In the genomic region with DNA sequence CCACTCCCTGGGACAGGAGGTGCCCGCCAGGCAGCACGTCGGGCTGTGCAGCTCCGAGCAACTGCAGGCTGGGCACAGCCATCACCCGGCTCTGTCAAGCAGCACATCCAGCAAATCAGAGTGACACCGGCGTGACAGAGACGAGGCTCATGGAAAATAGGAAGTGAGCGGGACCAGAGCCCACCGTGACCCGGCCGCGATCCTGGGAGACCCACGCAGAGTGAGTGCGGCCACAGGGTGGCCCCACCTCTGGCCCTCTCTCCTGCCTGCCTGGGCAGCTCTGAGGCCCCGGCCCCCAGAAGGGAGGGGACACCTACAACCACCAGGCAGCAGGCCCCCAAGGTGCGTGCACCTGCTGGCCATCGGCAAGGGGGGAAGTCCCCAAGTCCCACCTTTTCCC, we compare ENCODE assay signal across 16 cellular contexts.
DNase-seq lines count a peak whose midpoint lies in the region; ATAC-seq and TF ChIP-seq lines count a peak whose summit lies in the region.
"Had no signal": no experiment of that assay in that cellular context is flagged by ENCODE, and none has a peak within 500 bp of the region (broad histone marks: within the 10 kb centered on the region; RNA-seq: fewer than 3 reads in every experiment).

No MANE protein-coding gene starts in this region.

- peaks cover 72% of the 10 kb centered on the region for H3K36me3 Mint-ChIP-seq in brain
- H3K36me3 Mint-ChIP-seq: CD4-positive, alpha-beta memory T cell had no signal

- no peak overlapping the region for H2AFZ ChIP-seq in DND-41 (ENCODE audit: low read depth, low read length)

- H3K4me1 ChIP-seq in DND-41 (ENCODE audit: insufficient read depth, low read length) (peaks cover 56% of the 10 kb centered on the region), sigmoid colon (peaks cover 0 to 13% (median 1%) of the 10 kb centered on the region in 4 donors)

- DNase-seq in DND-41 (no peak), mesenteric fat pad (ENCODE audit: low spot score) (peak; percentile 71), sigmoid colon (peak; percentile 61)
- DNase-seq in stimulated activated CD4-positive, alpha-beta T cell treated with anti-CD3 and anti-CD28 coated beads, Interleukin-1b, Interleukin-23, amount 100 ng/mL, for 48 hours = no peak
- DNase-seq: 8988T; Calu3; CD4-positive, alpha-beta memory T cell; DMS79 treated with DMSO at 0.1 percent for 48 hours; EL; H9 had no signal

- H3K36me3 ChIP-seq in DND-41 (ENCODE audit: insufficient read depth, low read length) (no peaks in the 10 kb centered on the region), sigmoid colon (peaks cover 0 to 26% (median 5%) of the 10 kb centered on the region in 4 donors)

- ATAC-seq in DND-41 (ENCODE audit: insufficient read depth, low read depth) (no peak), esophagus mucosa (no peak), HG03571 (IDR thresholded peaks at IDR 0.05; ENCODE audit: unreplicated experiment) (no peak)
- ATAC-seq: GM12878 had no signal

- H3K27me3 Mint-ChIP-seq in brain = no peaks in the 10 kb centered on the region
- H3K27me3 Mint-ChIP-seq: CD4-positive, alpha-beta memory T cell had no signal

- H3K4me1 Mint-ChIP-seq in brain = peaks cover 76% of the 10 kb centered on the region

- no peaks in the 10 kb centered on the region for H3K27me3 ChIP-seq in DND-41 (ENCODE audit: insufficient read depth, low read length, poor library complexity)
- no peaks in the 10 kb centered on the region for H3K27me3 ChIP-seq in sigmoid colon
- H3K27me3 ChIP-seq: BLaER1 had no signal

- intact Hi-C loops in sigmoid colon (cut with DNase I) = no loop called here

- WGBS in sigmoid colon, 2 donors = 95 to 96% methylated on average over 18 of the region's 18 CpGs

- H3K4me3 Mint-ChIP-seq in brain = no peak overlapping the region
- H3K4me3 Mint-ChIP-seq: CD14-positive monocyte, H9 had no signal

- TF ChIP-seq CTCF in DND-41 (IDR thresholded peaks at IDR 0.05; ENCODE audit: borderline replicate concordance, extremely low read depth, low read length, poor library complexity, severe bottlenecking) (no peak), brain (conservative IDR thresholded peaks at IDR 0.05) (no peak), sigmoid colon (IDR thresholded peaks at IDR 0.05) (no peak)

- H3K27ac Mint-ChIP-seq in brain = peak overlapping the region in 4 of 5 experiments; percentile 23 to 84 (median 62)
- H3K27ac Mint-ChIP-seq: CD4-positive, alpha-beta memory T cell; H9 had no signal

- no peaks in the 10 kb centered on the region for H3K79me2 ChIP-seq in DND-41 (ENCODE audit: insufficient read depth, low read length)

- H3K9me3 ChIP-seq in DND-41 (ENCODE audit: insufficient read depth, low read length, severe bottlenecking) (no peaks in the 10 kb centered on the region), sigmoid colon (no peaks in the 10 kb centered on the region)
- H3K9me3 ChIP-seq: BLaER1 had no signal

- no peak for TF ChIP-seq EP300 in sigmoid colon (IDR thresholded peaks at IDR 0.05)

- H3K4me2 ChIP-seq in DND-41 (ENCODE audit: insufficient read depth, low read length) = no peak overlapping the region
- H3K4me2 ChIP-seq: BLaER1 had no signal

- no peaks in the 10 kb centered on the region for H4K20me1 ChIP-seq in DND-41 (ENCODE audit: insufficient read depth, low read length)

- TF ChIP-seq POLR2A in sigmoid colon (IDR thresholded peaks at IDR 0.05) = no peak

- peaks cover 0 to 4% (median 0%) of the 10 kb centered on the region in 5 experiments for H3K9me3 Mint-ChIP-seq in brain
- H3K9me3 Mint-ChIP-seq: CD4-positive, alpha-beta memory T cell; H9 had no signal

- peak overlapping the region; percentile 50; the same call in 1 of the 2 replicates for H3K27ac ChIP-seq in DND-41 (ENCODE audit: low read length)
- no peak overlapping the region for H3K27ac ChIP-seq in sigmoid colon
- H3K27ac ChIP-seq: BLaER1 had no signal

- no peak overlapping the region for H3K4me3 ChIP-seq in DND-41 (ENCODE audit: low read depth in 1 of 2, low read length in 2 of 2)
- no peak overlapping the region for H3K4me3 ChIP-seq in sigmoid colon
- H3K4me3 ChIP-seq: BLaER1, GM12878 had no signal

- no peak overlapping the region for H3K9ac ChIP-seq in DND-41 (ENCODE audit: low read depth, low read length)
- H3K9ac ChIP-seq: BLaER1 had no signal

Comparison
In these comparisons a context has a peak if more than half of its experiments do, and no peak if none do; other contexts are left out.
1. DNase-seq: peak in mesenteric fat pad (single experiment) and sigmoid colon (single experiment); none in DND-41 (single experiment) and stimulated activated CD4-positive, alpha-beta T cell treated with anti-CD3 and anti-CD28 coated beads, Interleukin-1b, Interleukin-23, amount 100 ng/mL, for 48 hours (single experiment).